In genomic region chr2:123915380-123915779, GRCh38 we compare ENCODE assay signal across 16 cellular contexts.
"Had no signal": no experiment of that assay in that cellular context is flagged by ENCODE, and none has a peak within 500 bp of the region (broad histone marks: within the 10 kb centered on the region; RNA-seq: fewer than 3 reads in every experiment).

No MANE protein-coding gene starts in this region.

- H3K27me3 ChIP-seq: colonic mucosa, heart left ventricle had no signal

- H3K4me3 ChIP-seq: colonic mucosa, heart left ventricle, mucosa of descending colon, pancreas had no signal

- H3K36me3 ChIP-seq: colonic mucosa, heart left ventricle, pancreas had no signal

- DNase-seq: colonic mucosa; dermis blood vessel endothelial cell; endodermal cell; heart left ventricle; hypothalamus; kidney glomerular epithelial cell; mucosa of descending colon; naive thymus-derived CD8-positive, alpha-beta T cell; occipital lobe; pancreas; right cardiac atrium; small intestine; stimulated activated CD4-positive, alpha-beta T cell treated with anti-CD3 and anti-CD28 coated beads, Interleukin-12 subunit alpha, Interleukin-12 subunit beta, amount 100 ng/mL, for 4 hours; stimulated activated naive CD4-positive, alpha-beta T cell treated with Interleukin-2 at 50 U/mL for 16 hours had no signal

- H3K4me1 ChIP-seq: colonic mucosa, heart left ventricle, pancreas had no signal

- H3K4me3 Mint-ChIP-seq: endodermal cell; naive thymus-derived CD8-positive, alpha-beta T cell had no signal

- H3K9me3 Mint-ChIP-seq: endodermal cell had no signal

- H3K27ac ChIP-seq: colonic mucosa, heart left ventricle, pancreas had no signal

- H3K27ac Mint-ChIP-seq: endodermal cell; naive thymus-derived CD8-positive, alpha-beta T cell; progenitor cell of endocrine pancreas had no signal

- ATAC-seq: heart left ventricle; mucosa of descending colon; naive thymus-derived CD8-positive, alpha-beta T cell; pancreas; right cardiac atrium had no signal

- H3K9me3 ChIP-seq: colonic mucosa, heart left ventricle, pancreas had no signal

- FAIRE-seq: frontal cortex, pancreas, small intestine had no signal

- H3K36me3 Mint-ChIP-seq: naive thymus-derived CD8-positive, alpha-beta T cell had no signal
